8 cellular contexts compared by ENCODE assay signal in the genomic region with DNA sequence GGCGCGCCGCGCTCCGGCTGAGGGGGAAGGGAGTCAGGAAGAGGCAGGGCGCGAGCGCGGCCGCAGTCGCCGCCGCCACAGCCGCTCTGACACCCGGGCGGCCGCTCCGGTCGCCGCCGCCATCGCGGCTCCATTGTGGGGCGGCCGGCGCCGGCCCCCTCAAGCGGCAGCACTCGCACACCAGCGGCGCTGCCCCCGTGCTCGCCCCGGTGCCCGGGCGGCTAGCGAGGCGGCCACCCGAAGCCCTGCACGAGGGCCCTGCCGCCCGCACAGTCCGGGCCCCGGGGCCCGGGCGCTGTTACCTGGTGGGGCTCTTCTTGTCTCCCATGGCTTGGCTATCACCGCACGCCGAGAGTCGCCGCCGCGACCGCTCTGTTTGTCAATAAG. TPM values are rescaled to one million over a fixed set of nuclear protein-coding genes. Genes with fewer than 3 reads are reported as not detected.
A peak's percentile ranks its signal among the peaks of the same experiment; 100 is the strongest.
DNase-seq lines count a peak whose midpoint lies in the region; ATAC-seq and TF ChIP-seq lines count a peak whose summit lies in the region.

No MANE protein-coding gene starts in this region.

- no peak for TF ChIP-seq EP300 in suprapubic skin (IDR thresholded peaks at IDR 0.05)

- TF ChIP-seq POLR2A in suprapubic skin (IDR thresholded peaks at IDR 0.05), result no peak

- DNase-seq in activated T-cell treated with anti-CD3 and anti-CD28 coated beads for 48 hours (ENCODE audit: low read depth), result peak; percentile 34
- DNase-seq in activated T-cell treated with anti-CD3 and anti-CD28 coated beads, Interleukin-2, amount 50 U/mL, for 1 hour, result no peak
- peak; percentile 4 for DNase-seq in activated gamma-delta T cell treated with anti-CD3 and anti-CD28 coated beads, Interleukin-2, amount 50 U/mL, for 16 hours (ENCODE audit: low read depth)
- DNase-seq in iPS-NIHi7 (ENCODE audit: extremely low spot score), result peak; percentile 31
- no peak for DNase-seq in suprapubic skin (ENCODE audit: low spot score in 2 of 2)
- no peak for DNase-seq in NK-92 (lab: John Stamatoyannopoulos, UW; ENCODE audit: unreplicated experiment)

- no peaks in the 10 kb centered on the region for H3K27me3 ChIP-seq in suprapubic skin

- no peaks in the 10 kb centered on the region for H3K36me3 ChIP-seq in suprapubic skin

- peak overlapping the region; percentile 96 for H3K27ac ChIP-seq in suprapubic skin

- H3K4me1 ChIP-seq in suprapubic skin, result peaks cover 37% of the 10 kb centered on the region

- ATAC-seq in HG03103 (IDR thresholded peaks at IDR 0.05; ENCODE audit: low read depth, unreplicated experiment), result peak; percentile 30
- no peak for ATAC-seq in GM18873 (IDR thresholded peaks at IDR 0.05; ENCODE audit: low FRiP score, unreplicated experiment)

- no peak for TF ChIP-seq CTCF in suprapubic skin (IDR thresholded peaks at IDR 0.05)

- no peaks in the 10 kb centered on the region for H3K9me3 ChIP-seq in suprapubic skin

- no CpG with 5 or more reads among the region's 54 CpGs for WGBS in suprapubic skin

- H3K4me3 ChIP-seq in suprapubic skin, result peak overlapping the region; percentile 78

RNA-seq across cellular contexts. Expression of a gene that starts 0.2 kb away (rescaled TPM):
- total RNA-seq in suprapubic skin, result 10 to 100 TPM; 12.5 to 26.5 (median 13.4) TPM

Comparison
In these comparisons a context has a peak if more than half of its experiments do, and no peak if none do; other contexts are left out.
1. DNase-seq: peak in activated T-cell treated with anti-CD3 and anti-CD28 coated beads for 48 hours (single experiment), activated gamma-delta T cell treated with anti-CD3 and anti-CD28 coated beads, Interleukin-2, amount 50 U/mL, for 16 hours (single experiment) and iPS-NIHi7 (single experiment); none in activated T-cell treated with anti-CD3 and anti-CD28 coated beads, Interleukin-2, amount 50 U/mL, for 1 hour (single experiment), suprapubic skin (0 of 2) and NK-92 (single experiment).